ENCODE assay signal across 18 cellular contexts in genomic region chr5:87649455-87649854, GRCh38.
DNase-seq lines count a peak whose midpoint lies in the region; ATAC-seq and TF ChIP-seq lines count a peak whose summit lies in the region.
"Had no signal": no experiment of that assay in that cellular context is flagged by ENCODE, and none has a peak within 500 bp of the region (broad histone marks: within the 10 kb centered on the region; RNA-seq: fewer than 3 reads in every experiment).

No MANE protein-coding gene starts in this region.

- H2AFZ ChIP-seq in H9 (ENCODE audit: low read length): no peak overlapping the region

- H2BK5ac ChIP-seq in H9 (ENCODE audit: insufficient read length, low read length): no peak overlapping the region

- no peak overlapping the region for H3K56ac ChIP-seq in H9 (ENCODE audit: insufficient read length, low read depth, low read length)

- no peak overlapping the region for H4K8ac ChIP-seq in H9 (replicated peaks; ENCODE audit: insufficient read length, low read depth, low read length)

- no peaks in the 10 kb centered on the region for H3K23me2 ChIP-seq in H9 (ENCODE audit: insufficient read length, low read depth, low read length, poor library complexity, severe bottlenecking)

- peak; percentile 33 for ATAC-seq in left lung
- no peak for ATAC-seq in GM18519 (IDR thresholded peaks at IDR 0.05; ENCODE audit: low FRiP score, unreplicated experiment)
- ATAC-seq in GM18867 (IDR thresholded peaks at IDR 0.05; ENCODE audit: unreplicated experiment): no peak
- ATAC-seq: Panc1 had no signal

- no peaks in the 10 kb centered on the region for H3K36me3 ChIP-seq in A673 (ENCODE audit: insufficient read depth, low read length, poor library complexity, severe bottlenecking)
- no peaks in the 10 kb centered on the region for H3K36me3 ChIP-seq in left lung
- H3K36me3 ChIP-seq: BE2C had no signal

- no peak overlapping the region; a peak in 2 of 7 replicates for H3K27ac Mint-ChIP-seq in H9
- H3K27ac Mint-ChIP-seq: CD4-positive, alpha-beta memory T cell; IgD-negative memory B cell had no signal

- no peak overlapping the region for H2BK20ac ChIP-seq in H9 (ENCODE audit: low read depth, low read length, poor library complexity, severe bottlenecking)

- no peaks in the 10 kb centered on the region for H3K27me3 ChIP-seq in A673 (replicated peaks; ENCODE audit: insufficient read depth, low read depth, low read length, poor library complexity)
- H3K27me3 ChIP-seq in left lung: no peaks in the 10 kb centered on the region
- H3K27me3 ChIP-seq in H9 (ENCODE audit: insufficient read depth, low read length): no peaks in the 10 kb centered on the region
- H3K27me3 ChIP-seq: BE2C had no signal

- no CpG with 5 or more reads among the region's 4 CpGs for WGBS in H9 (ENCODE audit: extremely low coverage, insufficient read length, low lambda C conversion rate)

- no peak overlapping the region for H3K9ac ChIP-seq in H9 (ENCODE audit: extremely low read depth, insufficient read length, low read length)

- no peaks in the 10 kb centered on the region; a peak in 1 of 5 replicates for H3K9me3 Mint-ChIP-seq in H9
- H3K9me3 Mint-ChIP-seq: CD4-positive, alpha-beta memory T cell; IgD-negative memory B cell had no signal

- no peak overlapping the region for H2AK5ac ChIP-seq in H9 (ENCODE audit: insufficient read length, low read length)

- no TSS peak for BruUV-seq in A673 (replicated peaks; lab: Mats Ljungman, UMichigan)

- no peaks in the 10 kb centered on the region for H3K79me2 ChIP-seq in H9 (ENCODE audit: insufficient read depth, low read length)

- no peak overlapping the region for H3K18ac ChIP-seq in H9 (ENCODE audit: insufficient read length, low read depth, low read length)

- no peak overlapping the region for H3K4ac ChIP-seq in H9 (ENCODE audit: low read depth, low read length)

- TF ChIP-seq CTCF in A673 (conservative IDR thresholded peaks at IDR 0.05; ENCODE audit: low read depth, low read length) (no peak), astrocyte of the cerebellum (IDR thresholded peaks at IDR 0.05; ENCODE audit: low read depth, low read length, missing control alignments) (no peak), left lung (IDR thresholded peaks at IDR 0.05) (no peak), H9 (conservative IDR thresholded peaks at IDR 0.05) (no peak)

- CTCF ChIA-PET in A673 (lab: Charles Lee): no interaction called here

- H3K4me2 ChIP-seq in H9 (ENCODE audit: insufficient read depth, insufficient read length, low read length): no peak overlapping the region

- no peak overlapping the region for H3T11ph ChIP-seq in H9 (ENCODE audit: low read length)

- H3K36me3 Mint-ChIP-seq in H9 (ENCODE audit: insufficient read depth in 1 of 3, low read depth in 3 of 3): no peaks in the 10 kb centered on the region
- H3K36me3 Mint-ChIP-seq: CD4-positive, alpha-beta memory T cell; IgD-negative memory B cell had no signal

- peaks cover 0 to 4% of the 10 kb centered on the region in 2 experiments; a peak in 2 of 4 replicates for H3K4me1 Mint-ChIP-seq in H9
- H3K4me1 Mint-ChIP-seq: CD4-positive, alpha-beta memory T cell; IgD-negative memory B cell had no signal

- no peak overlapping the region for H4K91ac ChIP-seq in H9 (ENCODE audit: insufficient read length, low read depth, low read length)

- no peak overlapping the region for H3K14ac ChIP-seq in H9 (ENCODE audit: insufficient read depth, low read length)

- no peak overlapping the region for H2BK120ac ChIP-seq in H9 (ENCODE audit: low read depth, low read length, poor library complexity, severe bottlenecking)

- H3K27ac ChIP-seq in A673 (ENCODE audit: low read depth, low read length, poor library complexity, severe bottlenecking) (no peak overlapping the region), left lung (no peak overlapping the region), H9 (ENCODE audit: insufficient read length, low read depth, low read length) (no peak overlapping the region)

- no peaks in the 10 kb centered on the region for H3K27me3 Mint-ChIP-seq in H9 (ENCODE audit: low read depth)
- H3K27me3 Mint-ChIP-seq: CD4-positive, alpha-beta memory T cell; IgD-negative memory B cell had no signal

- no peak overlapping the region for H3K4me3 ChIP-seq in A673 (ENCODE audit: low read depth, low read length, poor library complexity, severe bottlenecking)
- H3K4me3 ChIP-seq in astrocyte of the cerebellum (ENCODE audit: low read depth, low read length): no peak overlapping the region
- H3K4me3 ChIP-seq in left lung: no peak overlapping the region

- H2BK15ac ChIP-seq in H9 (ENCODE audit: low read depth, low read length): no peak overlapping the region

- H3K4me1 ChIP-seq in A673 (ENCODE audit: insufficient read depth, low read length, poor library complexity, severe bottlenecking) (no peaks in the 10 kb centered on the region), left lung (no peaks in the 10 kb centered on the region), H9 (ENCODE audit: insufficient read depth, low read length) (no peaks in the 10 kb centered on the region)
- H3K4me1 ChIP-seq: BE2C had no signal

- in situ Hi-C loops in astrocyte of the cerebellum (cut with HindIII; ENCODE audit: low sequenced_read_pairs): no loop called here

- POLR2A ChIA-PET in A673 (lab: Charles Lee; ENCODE audit: low non-redundant PET): no interaction called here

- no peaks in the 10 kb centered on the region for H4K20me1 ChIP-seq in H9 (ENCODE audit: control insufficient read depth, insufficient read depth, insufficient read length)

- H4K5ac ChIP-seq in H9 (ENCODE audit: insufficient read length, low read depth, low read length): no peak overlapping the region

- intact Hi-C loops in A673 (cut with micrococcal nuclease; ENCODE audit: unreplicated experiment) (no loop called here), left lung (cut with DNase I) (no loop called here)

- H3K23ac ChIP-seq in H9 (ENCODE audit: insufficient read length, low read depth, low read length): no peak overlapping the region

- DNase-seq in A673 (ENCODE audit: low spot score) (peak; percentile 18), HT1080 (ENCODE audit: low read depth) (peak; percentile 55), astrocyte of the cerebellum (ENCODE audit: low read depth) (peak; percentile 3), left lung (peak in 1 of 2 donors; percentile 11), NCI-H1417 (lab: John Stamatoyannopoulos, UW) (no peak), H9 (no peak)
- DNase-seq: ACHN; BE2C; CD4-positive, alpha-beta memory T cell; H7; NCI-H1436 treated with DMSO at 0.1 percent for 48 hours; NCI-H2081 treated with DMSO at 0.1 percent for 48 hours; NCI-H748 treated with DMSO at 0.1 percent for 48 hours; SHP77 had no signal

- no peaks in the 10 kb centered on the region for H3K79me1 ChIP-seq in H9 (ENCODE audit: insufficient read depth, low read depth, low read length, poor library complexity, severe bottlenecking)

- H2BK12ac ChIP-seq in H9 (ENCODE audit: insufficient read length, low read depth, low read length): no peak overlapping the region

- no peak overlapping the region for H3K4me3 Mint-ChIP-seq in H9
- H3K4me3 Mint-ChIP-seq: CD4-positive, alpha-beta memory T cell; IgD-negative memory B cell had no signal

- no peaks in the 10 kb centered on the region for H3K9me3 ChIP-seq in A673 (ENCODE audit: low read depth, low read length, poor library complexity, severe bottlenecking)
- no peaks in the 10 kb centered on the region for H3K9me3 ChIP-seq in left lung
- no peaks in the 10 kb centered on the region for H3K9me3 ChIP-seq in H9 (ENCODE audit: control insufficient read depth, low read depth, low read length)
- H3K9me3 ChIP-seq: BE2C had no signal

Comparison
In these comparisons a context has a peak if more than half of its experiments do, and no peak if none do; other contexts are left out.
1. DNase-seq: peak in A673 (single experiment), HT1080 (single experiment) and astrocyte of the cerebellum (single experiment); none in NCI-H1417 (0 of 3) and H9 (single experiment).